Comparison of ENCODE assay signal across 17 cellular contexts in the genomic region with DNA sequence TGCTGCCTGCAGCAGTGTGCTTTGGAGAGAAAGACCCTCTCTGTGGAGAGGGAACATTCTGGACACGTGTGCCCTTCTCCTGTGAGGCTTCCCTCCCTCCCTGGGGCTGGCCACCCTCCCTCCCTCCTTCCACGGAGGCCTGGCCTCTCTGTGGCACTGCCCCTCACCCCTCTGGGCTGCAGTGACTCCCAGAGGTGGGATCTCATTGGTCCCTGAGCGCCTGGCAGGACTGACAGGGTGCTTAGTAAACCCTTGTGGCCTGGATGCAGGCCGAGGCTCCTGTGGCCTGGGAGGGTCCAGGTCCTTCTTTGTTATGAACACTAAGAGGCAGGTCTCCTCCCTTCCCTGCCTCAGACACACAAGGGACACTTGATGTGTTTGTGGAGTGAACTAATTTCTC.
"Had no signal": no experiment of that assay in that cellular context is flagged by ENCODE, and none has a peak within 500 bp of the region (broad histone marks: within the 10 kb centered on the region; RNA-seq: fewer than 3 reads in every experiment).

No MANE protein-coding gene starts in this region.

- ATAC-seq: activated naive CD8-positive, alpha-beta T cell treated with anti-CD3 and anti-CD28 coated beads, Interleukin-2, amount 50 U/mL, for 24 hours; gastroesophageal sphincter; stimulated activated naive CD8-positive, alpha-beta T cell treated with anti-CD3 and anti-CD28 coated beads, Interleukin-15, Interleukin-2, amounts not matched to agents 100 U/mL and 50 U/mL, for 24 hours had no signal

- H3K36me3 ChIP-seq: ascending aorta, gastroesophageal sphincter, suprapubic skin, WERI-Rb-1 had no signal

- H3K9me3 ChIP-seq: ascending aorta, gastroesophageal sphincter, suprapubic skin had no signal

- H3K27ac ChIP-seq: ascending aorta, gastroesophageal sphincter, suprapubic skin had no signal

- H3K36me3 Mint-ChIP-seq: type B pancreatic cell had no signal

- H3K27ac Mint-ChIP-seq: activated CD4-positive, alpha-beta T cell treated with anti-CD3 and anti-CD28 coated beads for 36 hours; activated naive CD8-positive, alpha-beta T cell treated with anti-CD3 and anti-CD28 coated beads, Interleukin-2, amount 50 U/mL, for 24 hours; activated T-helper 1 cell treated with anti-CD3 and anti-CD28 coated beads, Interleukin-12 subunit alpha, Interleukin-12 subunit beta, Interleukin-2, Interleukin-4 antibody, amounts not matched to agents 30 ng/mL and 10 ng/mL and 1 ng/mL, durations not matched to agents 14 hours and 24 hours and 36 hours; type B pancreatic cell had no signal

- H3K9me3 Mint-ChIP-seq: activated naive CD8-positive, alpha-beta T cell treated with anti-CD3 and anti-CD28 coated beads, Interleukin-2, amount 50 U/mL, for 24 hours; activated T-helper 1 cell treated with anti-CD3 and anti-CD28 coated beads, Interleukin-12 subunit alpha, Interleukin-12 subunit beta, Interleukin-2, Interleukin-4 antibody, amounts not matched to agents 30 ng/mL and 10 ng/mL and 1 ng/mL, durations not matched to agents 14 hours and 24 hours and 36 hours; type B pancreatic cell had no signal

- H3K4me1 ChIP-seq: ascending aorta had no signal

- H3K27me3 ChIP-seq: ascending aorta had no signal

- H3K4me3 ChIP-seq: ascending aorta, gastroesophageal sphincter, suprapubic skin had no signal

- H3K4me3 Mint-ChIP-seq: activated CD4-positive, alpha-beta T cell treated with anti-CD3 and anti-CD28 coated beads for 36 hours; activated naive CD8-positive, alpha-beta T cell treated with anti-CD3 and anti-CD28 coated beads, Interleukin-2, amount 50 U/mL, for 24 hours; activated T-helper 1 cell treated with anti-CD3 and anti-CD28 coated beads, Interleukin-12 subunit alpha, Interleukin-12 subunit beta, Interleukin-2, Interleukin-4 antibody, amounts not matched to agents 30 ng/mL and 10 ng/mL and 1 ng/mL, durations not matched to agents 14 hours and 24 hours and 36 hours; type B pancreatic cell had no signal

- DNase-seq: activated CD4-positive, alpha-beta T cell treated with anti-CD3 and anti-CD28 coated beads for 36 hours; activated naive CD4-positive, alpha-beta T cell; activated naive CD8-positive, alpha-beta T cell treated with anti-CD3 and anti-CD28 coated beads, Interleukin-2, amount 50 U/mL, for 24 hours; central memory CD4-positive, alpha-beta T cell; cortex of kidney; effector memory CD4-positive, alpha-beta T cell; left ventricle myocardium superior; stimulated activated CD4-positive, alpha-beta T cell treated with anti-CD3 and anti-CD28 coated beads, Interleukin-4, amount 100 ng/mL, for 1 hour; stimulated activated CD8-positive, alpha-beta memory T cell treated with anti-CD3 and anti-CD28 coated beads, Interleukin-4, amount 100 ng/mL, for 48 hours; stimulated activated naive CD8-positive, alpha-beta T cell treated with anti-CD3 and anti-CD28 coated beads, Interleukin-15, Interleukin-2, amounts not matched to agents 100 U/mL and 50 U/mL, for 24 hours; T1000; WERI-Rb-1 had no signal
